In the genomic region with DNA sequence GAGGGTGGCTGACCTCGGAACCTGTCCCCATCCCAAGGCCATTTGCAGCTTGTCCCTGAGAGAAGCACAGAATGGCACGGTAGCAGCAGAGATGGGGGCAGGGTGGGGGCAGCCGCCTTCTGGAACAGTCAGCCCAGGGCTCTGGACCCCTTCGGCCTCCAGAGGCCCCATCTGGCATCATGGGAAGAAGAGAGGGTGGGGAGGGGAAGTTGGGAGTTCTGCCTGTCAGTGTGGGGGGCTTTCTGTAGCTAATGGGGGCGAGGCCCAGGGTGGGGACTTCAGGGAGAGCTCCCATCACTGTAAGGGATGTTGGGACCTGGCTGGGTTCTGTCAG, we compare ENCODE assay signal across 17 cellular contexts.
DNase-seq lines count a peak whose midpoint lies in the region; ATAC-seq and TF ChIP-seq lines count a peak whose summit lies in the region.
"Had no signal": no experiment of that assay in that cellular context is flagged by ENCODE, and none has a peak within 500 bp of the region (broad histone marks: within the 10 kb centered on the region; RNA-seq: fewer than 3 reads in every experiment).

No MANE protein-coding gene starts in this region.

- H3K36me3 Mint-ChIP-seq in T-helper 2 cell treated with Interferon-gamma antibody and Interleukin-4, amounts not matched to agents 5 μg/mL and 100 μg/mL, for 36 hours (ENCODE audit: low read depth): no peaks in the 10 kb centered on the region
- H3K36me3 Mint-ChIP-seq: CD8-positive, alpha-beta T cell had no signal

- WGBS in right cardiac atrium: 44% methylated on average over 5 of the region's 5 CpGs
- WGBS in neuronal stem cell (ENCODE audit: extremely low coverage in 2 of 2, insufficient read length in 2 of 2, insufficient replicate concordance in 1 of 2), 2 donors: no CpG with 5 or more reads among the region's 5 CpGs

- no peaks in the 10 kb centered on the region for H3K9me3 ChIP-seq in right cardiac atrium (ENCODE audit: control insufficient read depth, low read length)
- no peaks in the 10 kb centered on the region for H3K9me3 ChIP-seq in right atrium auricular region
- H3K9me3 ChIP-seq in left lung: no peaks in the 10 kb centered on the region
- peaks cover 0 to 2% of the 10 kb centered on the region in 2 donors for H3K9me3 ChIP-seq in neuronal stem cell (replicated peaks in 1 of 2; ENCODE audit: control insufficient read depth in 2 of 2, insufficient read depth in 1 of 2, low read depth in 1 of 2, low read length in 2 of 2)
- H3K9me3 ChIP-seq: HAP-1 had no signal

- H3K4me1 ChIP-seq in right cardiac atrium (ENCODE audit: control insufficient read depth, insufficient read depth, low read length) (no peaks in the 10 kb centered on the region), right atrium auricular region (no peaks in the 10 kb centered on the region), left lung (no peaks in the 10 kb centered on the region), neuronal stem cell (ENCODE audit: control insufficient read depth in 2 of 2, insufficient read depth in 1 of 2, low read depth in 1 of 2, low read length in 2 of 2) (peaks cover 12 to 40% of the 10 kb centered on the region in 2 donors)
- H3K4me1 ChIP-seq: HAP-1 had no signal

- H3K27ac Mint-ChIP-seq in T-helper 2 cell treated with Interferon-gamma antibody and Interleukin-4, amounts not matched to agents 5 μg/mL and 100 μg/mL, for 36 hours: no peak overlapping the region
- H3K27ac Mint-ChIP-seq: CD8-positive, alpha-beta T cell had no signal

- no peaks in the 10 kb centered on the region for H3K27me3 ChIP-seq in right cardiac atrium (ENCODE audit: control insufficient read depth, insufficient read depth)
- peaks cover 0 to 12% of the 10 kb centered on the region in 2 donors for H3K27me3 ChIP-seq in right atrium auricular region
- peaks cover 11 to 94% of the 10 kb centered on the region in 2 donors for H3K27me3 ChIP-seq in left lung
- peaks cover 0 to 18% (median 0%) of the 10 kb centered on the region in 3 experiments for H3K27me3 ChIP-seq in neuronal stem cell (ENCODE audit: control insufficient read depth in 3 of 3, insufficient read depth in 3 of 3, low read depth in 1 of 3, low read length in 3 of 3)

- peak overlapping the region; percentile 95 for H2AK5ac ChIP-seq in neuronal stem cell (ENCODE audit: low read depth, low read length)

- H3K36me3 ChIP-seq in right atrium auricular region: no peaks in the 10 kb centered on the region
- H3K36me3 ChIP-seq in left lung: no peaks in the 10 kb centered on the region
- no peaks in the 10 kb centered on the region for H3K36me3 ChIP-seq in neuronal stem cell (replicated peaks in 1 of 2; ENCODE audit: control insufficient read depth in 2 of 2, insufficient read depth in 2 of 2, low read length in 2 of 2)
- H3K36me3 ChIP-seq: HAP-1 had no signal

- no peak overlapping the region for H3K27ac ChIP-seq in right cardiac atrium (ENCODE audit: low read length)
- H3K27ac ChIP-seq in right atrium auricular region: no peak overlapping the region
- H3K27ac ChIP-seq in left lung: no peak overlapping the region
- H3K27ac ChIP-seq in neuronal stem cell (replicated peaks; ENCODE audit: low read length): no peak overlapping the region
- H3K27ac ChIP-seq: C4-2B had no signal

- no peak overlapping the region for H4K8ac ChIP-seq in neuronal stem cell (ENCODE audit: low read depth, low read length)

- peaks cover 2% of the 10 kb centered on the region for H3K27me3 Mint-ChIP-seq in T-helper 2 cell treated with Interferon-gamma antibody and Interleukin-4, amounts not matched to agents 5 μg/mL and 100 μg/mL, for 36 hours (ENCODE audit: low read depth)

- no peak overlapping the region for H3K23ac ChIP-seq in neuronal stem cell (ENCODE audit: low read depth, low read length, poor library complexity)

- H3K9me3 Mint-ChIP-seq in T-helper 2 cell treated with Interferon-gamma antibody and Interleukin-4, amounts not matched to agents 5 μg/mL and 100 μg/mL, for 36 hours: no peaks in the 10 kb centered on the region

- H3K4me3 ChIP-seq in right cardiac atrium (ENCODE audit: low read length) (no peak overlapping the region), right atrium auricular region (no peak overlapping the region), left lung (no peak overlapping the region), neuronal stem cell (ENCODE audit: low read length in 2 of 2) (no peak overlapping the region)
- H3K4me3 ChIP-seq: HAP-1 had no signal

- DNase-seq in right cardiac atrium: peak in 2 of 3 donors; percentile 11 to 31
- no peak for DNase-seq in right atrium auricular region (ENCODE audit: low spot score)
- peak; percentile 10 to 35 for DNase-seq in left lung
- no peak for DNase-seq in neuronal stem cell (ENCODE audit: low spot score)
- DNase-seq in inferior parietal cortex (ENCODE audit: extremely low spot score): no peak
- DNase-seq in T-helper 2 cell treated with Interferon-gamma antibody and Interleukin-4, amounts not matched to agents 5 μg/mL and 100 μg/mL, for 36 hours (ENCODE audit: low spot score): no peak
- DNase-seq in EL: no peak
- DNase-seq: 8988T; AML-193; CD8-positive, alpha-beta T cell; DMS153; DMS79 treated with DMSO at 0.1 percent for 48 hours; GDM1; GOT3 had no signal

- H3K4ac ChIP-seq in neuronal stem cell (ENCODE audit: low read length): no peak overlapping the region

- peaks cover 1% of the 10 kb centered on the region for H3K79me1 ChIP-seq in neuronal stem cell (ENCODE audit: low read depth, low read length)

- H2BK15ac ChIP-seq in neuronal stem cell (ENCODE audit: low read length): peak overlapping the region; percentile 56

- peak overlapping the region; percentile 86 for H3K18ac ChIP-seq in neuronal stem cell (ENCODE audit: low read length)

- peak overlapping the region; percentile 30 for H2BK5ac ChIP-seq in neuronal stem cell (ENCODE audit: low read length)

- H4K91ac ChIP-seq in neuronal stem cell (ENCODE audit: low read depth, low read length, poor library complexity): no peak overlapping the region

- peak overlapping the region; percentile 48 for H2AFZ ChIP-seq in neuronal stem cell (ENCODE audit: low read length)

- H3K4me2 ChIP-seq in neuronal stem cell (ENCODE audit: insufficient read depth, low read length, poor library complexity, severe bottlenecking): no peak overlapping the region

- H3K9ac ChIP-seq in neuronal stem cell (ENCODE audit: low read depth, low read length, poor library complexity): peak overlapping the region; percentile 68

- peak overlapping the region; percentile 89 for H3K14ac ChIP-seq in neuronal stem cell (ENCODE audit: low read length)

- H2BK12ac ChIP-seq in neuronal stem cell (ENCODE audit: low read length): peak overlapping the region; percentile 87

- TF ChIP-seq CTCF in right atrium auricular region (IDR thresholded peaks at IDR 0.05) (no peak), left lung (IDR thresholded peaks at IDR 0.05) (no peak)

- ATAC-seq in right cardiac atrium (no peak), left lung (no peak)
- ATAC-seq: CD8-positive, alpha-beta T cell; HepG2 had no signal

- peak overlapping the region; percentile 39 for H2BK120ac ChIP-seq in neuronal stem cell (ENCODE audit: low read depth, low read length)

- intact Hi-C loops in right cardiac atrium (cut with DNase I) (no loop called here), left lung (cut with DNase I) (no loop called here)

- no peaks in the 10 kb centered on the region for H3K4me1 Mint-ChIP-seq in T-helper 2 cell treated with Interferon-gamma antibody and Interleukin-4, amounts not matched to agents 5 μg/mL and 100 μg/mL, for 36 hours (ENCODE audit: low read depth)

- H3K4me3 Mint-ChIP-seq in T-helper 2 cell treated with Interferon-gamma antibody and Interleukin-4, amounts not matched to agents 5 μg/mL and 100 μg/mL, for 36 hours: no peak overlapping the region
- H3K4me3 Mint-ChIP-seq: CD8-positive, alpha-beta T cell had no signal

Comparison
In these comparisons a context has a peak if more than half of its experiments do, and no peak if none do; other contexts are left out.
1. DNase-seq: peak in right cardiac atrium (2 of 3) and left lung (2 of 2); none in right atrium auricular region (single experiment), neuronal stem cell (single experiment), inferior parietal cortex (single experiment), T-helper 2 cell treated with Interferon-gamma antibody and Interleukin-4, amounts not matched to agents 5 μg/mL and 100 μg/mL, for 36 hours (single experiment) and EL (single experiment).